Comparison of ENCODE assay signal across 19 cellular contexts in genomic region chr7:2798669-2799068, GRCh38. TPM values are rescaled to one million over a fixed set of nuclear protein-coding genes. Genes with fewer than 3 reads are reported as not detected.
DNase-seq lines count a peak whose midpoint lies in the region; ATAC-seq, FAIRE-seq and TF ChIP-seq lines count a peak whose summit lies in the region.
"Had no signal": no experiment of that assay in that cellular context is flagged by ENCODE, and none has a peak within 500 bp of the region (broad histone marks: within the 10 kb centered on the region; RNA-seq: fewer than 3 reads in every experiment).

No MANE protein-coding gene starts in this region.

- BruUV-seq in HepG2 (replicated peaks; lab: Mats Ljungman, UMichigan), result no TSS peak

- CTCF ChIA-PET in HepG2 (lab: Yijun Ruan, JAX; ENCODE audit: low intra/inter-chr PET ratio, low total read pairs), result no interaction called here
- CTCF ChIA-PET in activated B cell treated with CpG ODN at 0.5 μM for 24 hours (lab: Charles Lee), result interaction anchor here (1.4 kb wide), 2 partner anchors 23 to 128 kb away, joined by 4 read pairs; no protein-coding TSS in a partner anchor

- H3K79me2 ChIP-seq in HepG2 (ENCODE audit: insufficient read depth, low read length), result peaks cover 72% of the 10 kb centered on the region

- no peaks in the 10 kb centered on the region for H3K9me3 ChIP-seq in HepG2 (ENCODE audit: low read length)
- no peaks in the 10 kb centered on the region for H3K9me3 ChIP-seq in right lobe of liver
- H3K9me3 ChIP-seq: A549 had no signal

- peaks cover 7 to 16% of the 10 kb centered on the region in 2 experiments; a peak in 4 of 5 replicates for H3K36me3 ChIP-seq in HepG2 (replicated peaks in 1 of 2; ENCODE audit: control insufficient read depth in 1 of 2, insufficient read depth in 2 of 2, low read length in 2 of 2)
- peaks cover 0 to 6% (median 4%) of the 10 kb centered on the region in 4 donors for H3K36me3 ChIP-seq in right lobe of liver

- 91% methylated on average over 2 of the region's 2 CpGs for WGBS in HepG2 (ENCODE audit: low lambda C conversion rate)
- WGBS in right lobe of liver (ENCODE audit: insufficient coverage, low coverage, low lambda C conversion rate, missing lambda C conversion rate), result 82% methylated on average over 2 of the region's 2 CpGs

- H3K4me2 ChIP-seq in HepG2 (ENCODE audit: low read depth, low read length), result no peak overlapping the region
- H3K4me2 ChIP-seq: A549, BLaER1, GM23338 had no signal

- H2AFZ ChIP-seq in HepG2 (ENCODE audit: low read length), result no peak overlapping the region
- H2AFZ ChIP-seq: GM23338 had no signal

- in situ Hi-C loops in HepG2 (cut with HindIII; ENCODE audit: extremely low pct_ligation_motif_present, low pct_unique_long_range_greater_than_20kb), result no loop called here

- H3K27ac ChIP-seq in HepG2 (ENCODE audit: extremely low read length, insufficient read depth, low read length) (no peak overlapping the region), right lobe of liver (no peak overlapping the region)
- H3K27ac ChIP-seq: 22Rv1, A549, BLaER1 had no signal

- TF ChIP-seq POLR2A in HepG2 (IDR thresholded peaks at IDR 0.05; ENCODE audit: insufficient read depth in 1 of 2, low read depth in 2 of 2, low read length in 2 of 2) (no peak), right lobe of liver (IDR thresholded peaks at IDR 0.05) (no peak)

- H3K27me3 Mint-ChIP-seq in activated B cell treated with CpG ODN at 0.5 μM for 24 hours, result no peaks in the 10 kb centered on the region
- no peaks in the 10 kb centered on the region for H3K27me3 Mint-ChIP-seq in memory B cell
- H3K27me3 Mint-ChIP-seq: CD4-positive, alpha-beta memory T cell had no signal

- peaks cover 70% of the 10 kb centered on the region for H3K4me1 ChIP-seq in HepG2 (ENCODE audit: insufficient read depth, low read length)
- H3K4me1 ChIP-seq in right lobe of liver, result peaks cover 0 to 12% (median 2%) of the 10 kb centered on the region in 4 donors

- no peak for TF ChIP-seq EP300 in HepG2 (IDR thresholded peaks at IDR 0.05; ENCODE audit: low read depth in 2 of 2, low read length in 2 of 2)
- no peak for TF ChIP-seq EP300 in HepG2 (CRISPR knock-in tag; IDR thresholded peaks at IDR 0.05; ENCODE audit: borderline replicate concordance)

- no peak for TF ChIP-seq CTCF in HepG2 (CRISPR knock-in tag; IDR thresholded peaks at IDR 0.05)
- TF ChIP-seq CTCF in right lobe of liver (IDR thresholded peaks at IDR 0.05), result no peak
- TF ChIP-seq CTCF in activated B cell treated with CpG ODN at 0.5 μM for 24 hours (IDR thresholded peaks at IDR 0.05), result no peak

- peaks cover 67% of the 10 kb centered on the region for H3K4me1 Mint-ChIP-seq in activated B cell treated with CpG ODN at 0.5 μM for 24 hours
- H3K4me1 Mint-ChIP-seq in memory B cell, result peaks cover 38% of the 10 kb centered on the region

- no peaks in the 10 kb centered on the region for H4K20me1 ChIP-seq in HepG2 (ENCODE audit: insufficient read depth, low read length)

- no peak for ATAC-seq in HepG2
- ATAC-seq in right lobe of liver, result no peak
- peak; percentile 50 for ATAC-seq in activated B cell treated with CpG ODN at 0.5 μM for 24 hours (ENCODE audit: low read depth)
- ATAC-seq in memory B cell (ENCODE audit: low read depth), result peak; percentile 81
- ATAC-seq in HG03469 (IDR thresholded peaks at IDR 0.05; ENCODE audit: unreplicated experiment), result no peak
- ATAC-seq: A549, GM23338 had no signal

- H3K4me3 ChIP-seq in HepG2 (replicated peaks in 1 of 3; ENCODE audit: insufficient read depth in 1 of 3, low read depth in 2 of 3, low read length in 3 of 3), result no peak overlapping the region
- H3K4me3 ChIP-seq in right lobe of liver, result no peak overlapping the region
- H3K4me3 ChIP-seq: A549, BLaER1, GM23338 had no signal

- H3K4me3 Mint-ChIP-seq in activated B cell treated with CpG ODN at 0.5 μM for 24 hours (no peak overlapping the region), memory B cell (no peak overlapping the region)
- H3K4me3 Mint-ChIP-seq: CD14-positive monocyte; CD4-positive, alpha-beta memory T cell; GM23338 had no signal

- no peak for FAIRE-seq in HepG2 (lab: Jason Lieb, UNC)
- FAIRE-seq: A549, H54 had no signal

- no peak for TF ChIP-seq RAD21 in HepG2 (CRISPR knock-in tag; IDR thresholded peaks at IDR 0.05)

- intact Hi-C loops in HepG2 (cut with micrococcal nuclease; ENCODE audit: unreplicated experiment), result no loop called here
- intact Hi-C loops in right lobe of liver (cut with DNase I), result no loop called here
- intact Hi-C loops in activated B cell treated with CpG ODN at 0.5 μM for 24 hours (cut with micrococcal nuclease), result loop anchor here (1.0 to 2.0 kb wide), 2 partner anchors 14 to 25 kb away; no protein-coding TSS in a partner anchor

- no peaks in the 10 kb centered on the region for H3K27me3 ChIP-seq in HepG2 (ENCODE audit: control insufficient read depth in 1 of 2, insufficient read depth in 2 of 2, low read length in 2 of 2)
- no peaks in the 10 kb centered on the region for H3K27me3 ChIP-seq in right lobe of liver
- H3K27me3 ChIP-seq: BLaER1 had no signal

- H3K36me3 Mint-ChIP-seq in activated B cell treated with CpG ODN at 0.5 μM for 24 hours (ENCODE audit: low read depth), result peaks cover 18% of the 10 kb centered on the region
- H3K36me3 Mint-ChIP-seq in memory B cell, result peaks cover 19% of the 10 kb centered on the region

- H3K27ac Mint-ChIP-seq in activated B cell treated with CpG ODN at 0.5 μM for 24 hours (no peak overlapping the region), memory B cell (no peak overlapping the region)

- DNase-seq in HepG2 (ENCODE audit: low spot score) (no peak), right lobe of liver (no peak), activated B cell treated with CpG ODN at 0.5 μM for 24 hours (no peak), memory B cell (ENCODE audit: low spot score in 2 of 2) (no peak), mesenteric fat pad (ENCODE audit: low spot score) (no peak), NCI-H2227 (lab: John Stamatoyannopoulos, UW; ENCODE audit: unreplicated experiment) (no peak), GM19238 (ENCODE audit: insufficient read length, low spot score) (no peak)
- DNase-seq: AML-193; CD4-positive, alpha-beta memory T cell; DMS79 treated with DMSO at 0.1 percent for 48 hours; GF-D8; HCEC 1CT had no signal

- POLR2A ChIA-PET in HepG2 (lab: Yijun Ruan, JAX) (interaction anchor here (1.2 to 1.5 kb wide), 2 partner anchors 41 to 46 kb away, joined by 3 to 4 read pairs; no protein-coding TSS in a partner anchor), activated B cell treated with CpG ODN at 0.5 μM for 24 hours (lab: Charles Lee) (interaction anchor here (0.5 to 2.4 kb wide), 5 partner anchors 14 to 78 kb away, joined by 3 to 7 read pairs (median 5); no protein-coding TSS in a partner anchor)

- H3K9ac ChIP-seq in HepG2 (ENCODE audit: insufficient read depth, low read depth, low read length), result no peak overlapping the region
- H3K9ac ChIP-seq: BLaER1 had no signal

- H3K9me3 Mint-ChIP-seq in activated B cell treated with CpG ODN at 0.5 μM for 24 hours (no peaks in the 10 kb centered on the region), memory B cell (no peaks in the 10 kb centered on the region)
- H3K9me3 Mint-ChIP-seq: CD14-positive monocyte; CD4-positive, alpha-beta memory T cell; GM23338 had no signal

TF ChIP-seq in HepG2, 621 proteins besides CTCF, POLR2A, EP300 and RAD21:
- peak; percentile 38 for TF ChIP-seq HNRNPK (IDR thresholded peaks at IDR 0.05; ENCODE audit: low read depth, low read length, poor library complexity, severe bottlenecking)
- TF ChIP-seq RARA (CRISPR knock-in tag; IDR thresholded peaks at IDR 0.05), result no peak
- TF ChIP-seq TRIM22 (IDR thresholded peaks at IDR 0.05), result no peak
- no peak for TF ChIP-seq ZSCAN22 (CRISPR knock-in tag; IDR thresholded peaks at IDR 0.05)

RNA-seq across cellular contexts. Expression of gene GNA12, which starts 45.4 kb away (rescaled TPM):
- total RNA-seq in HepG2 (2016; rRNA removed; fragmentation: Illumina TruSeq; extraction: Trizol) (16.2 and 23.3 TPM in 2 replicates), right lobe of liver (10 to 100 TPM; 10.3 to 32.1 (median 14.1) TPM), activated B cell treated with CpG ODN at 0.5 μM for 24 hours (52.3 and 54.6 TPM in 2 replicates), mesenteric fat pad (70.1 TPM)
- 7.2 and 7.5 TPM in 2 replicates for total RNA-seq in HepG2 (2016; cell fraction: cytosol; rRNA removed; fragmentation: Illumina TruSeq; extraction: Trizol; ENCODE audit: low read depth)
- total RNA-seq in HepG2 (2016; cell fraction: insoluble cytoplasmic fraction; rRNA removed; fragmentation: Illumina TruSeq; extraction: Trizol), result 16.1 and 17.2 TPM in 2 replicates
- 26.9 and 27.9 TPM in 2 replicates for total RNA-seq in HepG2 (2016; cell fraction: membrane; rRNA removed; fragmentation: Illumina TruSeq; extraction: Trizol)
- total RNA-seq in HepG2 (2016; cell fraction: nucleus; rRNA removed; fragmentation: Illumina TruSeq; extraction: Trizol), result 14.4 and 16.2 TPM in 2 replicates
- polyA plus RNA-seq in HepG2 (2011; rRNA removed), result 50.9 and 68.0 TPM in 2 replicates
- polyA plus RNA-seq in HepG2 (2011; cell fraction: cytosol; rRNA removed), result 45.6 and 47.6 TPM in 2 replicates
- 34.2 and 39.3 TPM in 2 replicates for polyA plus RNA-seq in HepG2 (2011; cell fraction: nucleus; rRNA removed)
- polyA plus RNA-seq in HepG2 (2012), result 39.2 and 40.4 TPM in 2 replicates
- 11.0 and 12.4 TPM in 2 replicates for polyA plus RNA-seq in HepG2 (2016; cell fraction: cytosol; fragmentation: Illumina TruSeq; extraction: Trizol; ENCODE audit: low read depth)
- 33.6 and 42.6 TPM in 2 replicates for polyA plus RNA-seq in HepG2 (2016; cell fraction: insoluble cytoplasmic fraction; fragmentation: Illumina TruSeq; extraction: Trizol; ENCODE audit: low read depth)
- 39.2 and 40.8 TPM in 2 replicates for polyA plus RNA-seq in HepG2 (2016; cell fraction: membrane; fragmentation: Illumina TruSeq; extraction: Trizol; ENCODE audit: low read depth)
- polyA plus RNA-seq in HepG2 (2016; cell fraction: nucleus; fragmentation: Illumina TruSeq; extraction: Trizol; ENCODE audit: insufficient read depth, low read depth), result 26.9 and 29.3 TPM in 2 replicates
- 54.6 and 166 TPM in 2 replicates for polyA minus RNA-seq in HepG2 (2011; rRNA and poly(A)+ RNA removed; ENCODE audit: low replicate concordance)
- 37.4 and 48.5 TPM in 2 replicates for polyA minus RNA-seq in HepG2 (2011; cell fraction: cytosol; rRNA and poly(A)+ RNA removed)
- 30.9 and 39.8 TPM in 2 replicates for polyA minus RNA-seq in HepG2 (2011; cell fraction: nucleus; rRNA and poly(A)+ RNA removed)

Comparison
In these comparisons a context has a peak if more than half of its experiments do, and no peak if none do; other contexts are left out.
1. ATAC-seq: peak in activated B cell treated with CpG ODN at 0.5 μM for 24 hours (single experiment) and memory B cell (single experiment); none in HepG2 (single experiment), right lobe of liver (0 of 4) and HG03469 (single experiment).